Comparison of ENCODE assay signal across 8 cellular contexts in the genomic region with DNA sequence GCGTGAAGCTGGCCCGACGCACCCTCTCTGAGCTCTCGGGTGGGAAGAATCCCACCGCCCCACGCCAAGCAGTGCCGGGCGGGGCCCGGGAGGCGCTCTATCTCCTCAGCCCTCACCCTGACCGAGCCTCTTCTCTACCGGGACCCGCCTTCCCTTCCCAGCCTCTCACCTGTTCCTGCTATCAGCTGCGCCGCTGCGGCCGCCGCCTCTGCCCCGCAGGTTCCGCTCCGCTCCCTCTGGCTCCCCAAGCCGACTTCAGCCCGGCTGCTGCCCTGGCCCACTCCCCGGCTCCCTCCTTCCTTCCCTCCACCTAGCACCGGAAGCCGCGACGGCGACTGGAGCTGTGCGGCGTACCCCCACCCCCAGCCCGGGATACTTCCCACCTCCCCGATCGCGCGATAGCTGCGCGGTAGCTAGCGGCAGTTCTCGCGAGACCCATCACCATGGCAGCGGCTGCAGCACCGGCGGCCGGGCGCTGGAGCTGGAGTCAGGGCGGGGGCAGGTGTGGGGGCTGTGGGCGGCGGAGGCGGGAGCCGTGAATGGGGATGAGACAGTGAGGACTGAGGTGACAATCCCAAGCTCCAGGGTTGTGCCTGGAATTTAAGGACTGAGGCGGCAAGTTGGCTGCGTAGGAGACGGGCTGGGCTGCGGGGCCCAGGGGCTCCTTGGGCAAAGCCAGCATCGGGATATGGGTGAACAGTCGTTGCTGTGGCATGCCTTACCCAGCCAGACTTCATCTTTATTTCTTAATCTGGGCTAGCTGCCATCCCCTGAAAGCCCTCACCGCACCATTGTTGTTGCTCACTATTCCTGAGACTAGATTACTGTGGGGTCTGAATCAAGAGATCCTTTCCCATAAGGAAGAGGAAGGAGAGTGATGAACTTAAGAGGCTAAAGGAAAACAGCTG. TPM values are rescaled to one million over a fixed set of nuclear protein-coding genes. Genes with fewer than 3 reads are reported as not detected.
DNase-seq lines count a peak whose midpoint lies in the region; ATAC-seq and TF ChIP-seq lines count a peak whose summit lies in the region.

A gene (minus strand): TSS at position 347 of the 908 bp plus-strand sequence. CDS start 16,392 bp downstream, outside the sequence.

- no peaks in the 10 kb centered on the region for H3K27me3 ChIP-seq in A673 (replicated peaks; ENCODE audit: insufficient read depth, low read depth, low read length, poor library complexity)

- intact Hi-C loops in A673 (cut with micrococcal nuclease; ENCODE audit: unreplicated experiment) (no loop called here), activated B cell treated with CpG ODN at 0.5 μM for 24 hours (cut with micrococcal nuclease) (loop anchor here (1.0 to 10.0 kb wide), 7 partner anchors 12 to 243 kb away; a partner anchor contains a TSS)

- no peaks in the 10 kb centered on the region for H3K9me3 Mint-ChIP-seq in activated B cell treated with CpG ODN at 0.5 μM for 24 hours
- H3K9me3 Mint-ChIP-seq in immature natural killer cell: no peaks in the 10 kb centered on the region

- H3K4me3 Mint-ChIP-seq in activated B cell treated with CpG ODN at 0.5 μM for 24 hours: peak within 1 kb of the TSS; percentile 99
- peak within 1 kb of the TSS; percentile 91 to 97 (median 95) for H3K4me3 Mint-ChIP-seq in immature natural killer cell

- DNase-seq in A673 (ENCODE audit: low spot score): peak; percentile 97
- peak; percentile 97 for DNase-seq in NCI-H226
- peak; percentile 88 for DNase-seq in activated B cell treated with CpG ODN at 0.5 μM for 24 hours
- DNase-seq in cardiac fibroblast (ENCODE audit: low read depth in 2 of 2): peak; percentile 90 to 94
- DNase-seq in immature natural killer cell: peak; percentile 90 to 93 (median 92)
- DNase-seq in smooth muscle cell of the brain vasculature (ENCODE audit: low read depth, low spot score): peak; percentile 83

- ATAC-seq in GM18870 (IDR thresholded peaks at IDR 0.05; ENCODE audit: unreplicated experiment) (peak; percentile 52), HG03139 (IDR thresholded peaks at IDR 0.05; ENCODE audit: unreplicated experiment) (peak; percentile 89), activated B cell treated with CpG ODN at 0.5 μM for 24 hours (ENCODE audit: low read depth) (peak; percentile 95)

- BruUV-seq in A673 (replicated peaks; lab: Mats Ljungman, UMichigan): no TSS peak

- no peaks in the 10 kb centered on the region for H3K9me3 ChIP-seq in A673 (ENCODE audit: low read depth, low read length, poor library complexity, severe bottlenecking)

- peaks cover 8% of the 10 kb centered on the region for H3K27me3 Mint-ChIP-seq in activated B cell treated with CpG ODN at 0.5 μM for 24 hours
- peaks cover 0 to 6% (median 3%) of the 10 kb centered on the region in 3 donors for H3K27me3 Mint-ChIP-seq in immature natural killer cell (ENCODE audit: low read depth in 3 of 3)

- CTCF ChIA-PET in A673 (lab: Charles Lee): interaction anchor here (0.6 to 1.4 kb wide), 6 partner anchors 9 to 206 kb away, joined by 3 to 11 read pairs (median 6); a partner anchor contains a TSS
- CTCF ChIA-PET in activated B cell treated with CpG ODN at 0.5 μM for 24 hours (lab: Charles Lee): interaction anchor here (0.8 to 2.8 kb wide), 10 partner anchors 12 to 104 kb away, joined by 3 to 13 read pairs (median 4); a partner anchor contains a TSS

- peak within 1 kb of the TSS; percentile 92 for H3K4me3 ChIP-seq in A673 (ENCODE audit: low read depth, low read length, poor library complexity, severe bottlenecking)
- peak within 1 kb of the TSS; percentile 78 to 99 for H3K4me3 ChIP-seq in cardiac fibroblast (replicated peaks in 1 of 2; ENCODE audit: low read depth in 2 of 2, low read length in 2 of 2)

- H3K4me1 Mint-ChIP-seq in activated B cell treated with CpG ODN at 0.5 μM for 24 hours (peaks cover 41% of the 10 kb centered on the region), immature natural killer cell (peaks cover 31 to 46% of the 10 kb centered on the region in 2 donors)

- H3K36me3 ChIP-seq in A673 (ENCODE audit: insufficient read depth, low read length, poor library complexity, severe bottlenecking): peaks cover 6% of the 10 kb centered on the region

- H3K27ac ChIP-seq in A673 (ENCODE audit: low read depth, low read length, poor library complexity, severe bottlenecking): peak within 1 kb of the TSS; percentile 86

- POLR2A ChIA-PET in A673 (lab: Charles Lee; ENCODE audit: low non-redundant PET): interaction anchor here (0.6 kb wide), 3 partner anchors 32 to 251 kb away, joined by 7 to 15 read pairs (median 7); no protein-coding TSS in a partner anchor
- POLR2A ChIA-PET in activated B cell treated with CpG ODN at 0.5 μM for 24 hours (lab: Charles Lee): interaction anchor here (0.6 to 3.7 kb wide), 17 partner anchors 10 to 1154 kb away, joined by 3 to 31 read pairs (median 4); a partner anchor contains a TSS

- TF ChIP-seq CTCF in A673 (conservative IDR thresholded peaks at IDR 0.05; ENCODE audit: low read depth, low read length) (no peak), activated B cell treated with CpG ODN at 0.5 μM for 24 hours (IDR thresholded peaks at IDR 0.05) (no peak), cardiac fibroblast (IDR thresholded peaks at IDR 0.05; ENCODE audit: low read depth, low read length) (no peak)

- peaks cover 16% of the 10 kb centered on the region for H3K4me1 ChIP-seq in A673 (ENCODE audit: insufficient read depth, low read length, poor library complexity, severe bottlenecking)

- H3K27ac Mint-ChIP-seq in activated B cell treated with CpG ODN at 0.5 μM for 24 hours: peak within 1 kb of the TSS; percentile 91
- peak within 1 kb of the TSS; percentile 80 to 96 (median 93) for H3K27ac Mint-ChIP-seq in immature natural killer cell

- H3K36me3 Mint-ChIP-seq in activated B cell treated with CpG ODN at 0.5 μM for 24 hours (ENCODE audit: low read depth): peaks cover 24% of the 10 kb centered on the region
- no peaks in the 10 kb centered on the region for H3K36me3 Mint-ChIP-seq in immature natural killer cell

RNA-seq across cellular contexts. Expression of the gene that starts here (rescaled TPM):
- total RNA-seq in A673 (2021) (183 and 196 TPM in 2 replicates), activated B cell treated with CpG ODN at 0.5 μM for 24 hours (113 and 119 TPM in 2 replicates)
- polyA plus RNA-seq in immature natural killer cell: 10 to 100 TPM; 31.2 to 40.7 (median 37.2) TPM

Comparison
In these comparisons a context has a peak if more than half of its experiments do, and no peak if none do; other contexts are left out.
1. Peak in every context shown above with its lines: DNase-seq, ATAC-seq, H3K4me3 ChIP-seq and H3K27ac ChIP-seq.